1 cellular context compared by ENCODE assay signal in the genomic region with DNA sequence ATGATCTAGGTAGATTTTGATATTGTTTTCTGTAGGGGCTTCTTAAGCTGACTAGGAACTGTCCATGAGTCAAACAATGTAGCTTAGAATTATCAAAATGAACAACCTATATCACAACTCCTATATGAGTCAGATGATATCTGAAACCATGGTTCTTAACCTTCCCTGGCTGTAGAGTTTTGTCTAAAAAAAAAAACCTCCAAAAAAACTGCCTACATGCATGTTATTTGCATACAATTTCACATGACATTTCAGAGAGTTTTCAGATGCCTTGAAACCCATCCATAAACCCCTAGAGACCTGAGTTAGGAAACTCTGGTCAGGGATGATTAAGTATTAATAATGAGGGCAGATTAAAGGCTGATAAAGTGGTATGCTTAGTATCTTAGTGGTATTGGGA.
TF ChIP-seq lines count a peak whose summit lies in the region.

No MANE protein-coding gene starts in this region.

TF ChIP-seq in GM12878, 131 proteins besides CTCF, POLR2A, EP300 and RAD21 (continued from another document):
- TF ChIP-seq, protein P1, sequence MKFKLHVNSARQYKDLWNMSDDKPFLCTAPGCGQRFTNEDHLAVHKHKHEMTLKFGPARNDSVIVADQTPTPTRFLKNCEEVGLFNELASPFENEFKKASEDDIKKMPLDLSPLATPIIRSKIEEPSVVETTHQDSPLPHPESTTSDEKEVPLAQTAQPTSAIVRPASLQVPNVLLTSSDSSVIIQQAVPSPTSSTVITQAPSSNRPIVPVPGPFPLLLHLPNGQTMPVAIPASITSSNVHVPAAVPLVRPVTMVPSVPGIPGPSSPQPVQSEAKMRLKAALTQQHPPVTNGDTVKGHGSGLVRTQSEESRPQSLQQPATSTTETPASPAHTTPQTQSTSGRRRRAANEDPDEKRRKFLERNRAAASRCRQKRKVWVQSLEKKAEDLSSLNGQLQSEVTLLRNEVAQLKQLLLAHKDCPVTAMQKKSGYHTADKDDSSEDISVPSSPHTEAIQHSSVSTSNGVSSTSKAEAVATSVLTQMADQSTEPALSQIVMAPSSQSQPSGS (IDR thresholded peaks at IDR 0.05; ENCODE audit: low read length): 0 out of 2 replicates have a peak, but pooled peaks have one; percentile 25
- peak; percentile 14 for TF ChIP-seq MEF2B (IDR thresholded peaks at IDR 0.05; ENCODE audit: partially characterized antibody, poor library complexity, severe bottlenecking)
- TF ChIP-seq, protein P2, sequence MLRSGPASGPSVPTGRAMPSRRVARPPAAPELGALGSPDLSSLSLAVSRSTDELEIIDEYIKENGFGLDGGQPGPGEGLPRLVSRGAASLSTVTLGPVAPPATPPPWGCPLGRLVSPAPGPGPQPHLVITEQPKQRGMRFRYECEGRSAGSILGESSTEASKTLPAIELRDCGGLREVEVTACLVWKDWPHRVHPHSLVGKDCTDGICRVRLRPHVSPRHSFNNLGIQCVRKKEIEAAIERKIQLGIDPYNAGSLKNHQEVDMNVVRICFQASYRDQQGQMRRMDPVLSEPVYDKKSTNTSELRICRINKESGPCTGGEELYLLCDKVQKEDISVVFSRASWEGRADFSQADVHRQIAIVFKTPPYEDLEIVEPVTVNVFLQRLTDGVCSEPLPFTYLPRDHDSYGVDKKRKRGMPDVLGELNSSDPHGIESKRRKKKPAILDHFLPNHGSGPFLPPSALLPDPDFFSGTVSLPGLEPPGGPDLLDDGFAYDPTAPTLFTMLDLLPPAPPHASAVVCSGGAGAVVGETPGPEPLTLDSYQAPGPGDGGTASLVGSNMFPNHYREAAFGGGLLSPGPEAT (IDR thresholded peaks at IDR 0.05; ENCODE audit: low read depth): no peak
- no peak for TF ChIP-seq CHD1 (IDR thresholded peaks at IDR 0.05; ENCODE audit: low read depth, low read length)
- TF ChIP-seq, protein P3, sequence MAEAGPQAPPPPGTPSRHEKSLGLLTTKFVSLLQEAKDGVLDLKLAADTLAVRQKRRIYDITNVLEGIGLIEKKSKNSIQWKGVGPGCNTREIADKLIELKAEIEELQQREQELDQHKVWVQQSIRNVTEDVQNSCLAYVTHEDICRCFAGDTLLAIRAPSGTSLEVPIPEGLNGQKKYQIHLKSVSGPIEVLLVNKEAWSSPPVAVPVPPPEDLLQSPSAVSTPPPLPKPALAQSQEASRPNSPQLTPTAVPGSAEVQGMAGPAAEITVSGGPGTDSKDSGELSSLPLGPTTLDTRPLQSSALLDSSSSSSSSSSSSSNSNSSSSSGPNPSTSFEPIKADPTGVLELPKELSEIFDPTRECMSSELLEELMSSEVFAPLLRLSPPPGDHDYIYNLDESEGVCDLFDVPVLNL (IDR thresholded peaks at IDR 0.05; ENCODE audit: low read depth, low read length): no peak
- TF ChIP-seq, protein P4, sequence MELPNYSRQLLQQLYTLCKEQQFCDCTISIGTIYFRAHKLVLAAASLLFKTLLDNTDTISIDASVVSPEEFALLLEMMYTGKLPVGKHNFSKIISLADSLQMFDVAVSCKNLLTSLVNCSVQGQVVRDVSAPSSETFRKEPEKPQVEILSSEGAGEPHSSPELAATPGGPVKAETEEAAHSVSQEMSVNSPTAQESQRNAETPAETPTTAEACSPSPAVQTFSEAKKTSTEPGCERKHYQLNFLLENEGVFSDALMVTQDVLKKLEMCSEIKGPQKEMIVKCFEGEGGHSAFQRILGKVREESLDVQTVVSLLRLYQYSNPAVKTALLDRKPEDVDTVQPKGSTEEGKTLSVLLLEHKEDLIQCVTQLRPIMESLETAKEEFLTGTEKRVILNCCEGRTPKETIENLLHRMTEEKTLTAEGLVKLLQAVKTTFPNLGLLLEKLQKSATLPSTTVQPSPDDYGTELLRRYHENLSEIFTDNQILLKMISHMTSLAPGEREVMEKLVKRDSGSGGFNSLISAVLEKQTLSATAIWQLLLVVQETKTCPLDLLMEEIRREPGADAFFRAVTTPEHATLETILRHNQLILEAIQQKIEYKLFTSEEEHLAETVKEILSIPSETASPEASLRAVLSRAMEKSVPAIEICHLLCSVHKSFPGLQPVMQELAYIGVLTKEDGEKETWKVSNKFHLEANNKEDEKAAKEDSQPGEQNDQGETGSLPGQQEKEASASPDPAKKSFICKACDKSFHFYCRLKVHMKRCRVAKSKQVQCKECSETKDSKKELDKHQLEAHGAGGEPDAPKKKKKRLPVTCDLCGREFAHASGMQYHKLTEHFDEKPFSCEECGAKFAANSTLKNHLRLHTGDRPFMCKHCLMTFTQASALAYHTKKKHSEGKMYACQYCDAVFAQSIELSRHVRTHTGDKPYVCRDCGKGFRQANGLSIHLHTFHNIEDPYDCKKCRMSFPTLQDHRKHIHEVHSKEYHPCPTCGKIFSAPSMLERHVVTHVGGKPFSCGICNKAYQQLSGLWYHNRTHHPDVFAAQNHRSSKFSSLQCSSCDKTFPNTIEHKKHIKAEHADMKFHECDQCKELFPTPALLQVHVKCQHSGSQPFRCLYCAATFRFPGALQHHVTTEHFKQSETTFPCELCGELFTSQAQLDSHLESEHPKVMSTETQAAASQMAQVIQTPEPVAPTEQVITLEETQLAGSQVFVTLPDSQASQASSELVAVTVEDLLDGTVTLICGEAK (IDR thresholded peaks at IDR 0.05; ENCODE audit: borderline replicate concordance): no peak
- no peak for TF ChIP-seq IRF4 (IDR thresholded peaks at IDR 0.05; ENCODE audit: low read depth, low read length)
- TF ChIP-seq HDGF (IDR thresholded peaks at IDR 0.05): no peak
- TF ChIP-seq CBX3 (IDR thresholded peaks at IDR 0.05; ENCODE audit: borderline replicate concordance, low read depth): no peak
- TF ChIP-seq CHD2 (IDR thresholded peaks at IDR 0.05; ENCODE audit: borderline replicate concordance, low read depth, low read length): no peak
- TF ChIP-seq FOXK2 (IDR thresholded peaks at IDR 0.05): no peak
- 0 out of 2 replicates have a peak, but pooled peaks have one; percentile 20 for TF ChIP-seq NFIC (IDR thresholded peaks at IDR 0.05; ENCODE audit: low read depth, low read length)
- TF ChIP-seq SREBF2 (IDR thresholded peaks at IDR 0.05; ENCODE audit: low read length): no peak
